In the genomic region with DNA sequence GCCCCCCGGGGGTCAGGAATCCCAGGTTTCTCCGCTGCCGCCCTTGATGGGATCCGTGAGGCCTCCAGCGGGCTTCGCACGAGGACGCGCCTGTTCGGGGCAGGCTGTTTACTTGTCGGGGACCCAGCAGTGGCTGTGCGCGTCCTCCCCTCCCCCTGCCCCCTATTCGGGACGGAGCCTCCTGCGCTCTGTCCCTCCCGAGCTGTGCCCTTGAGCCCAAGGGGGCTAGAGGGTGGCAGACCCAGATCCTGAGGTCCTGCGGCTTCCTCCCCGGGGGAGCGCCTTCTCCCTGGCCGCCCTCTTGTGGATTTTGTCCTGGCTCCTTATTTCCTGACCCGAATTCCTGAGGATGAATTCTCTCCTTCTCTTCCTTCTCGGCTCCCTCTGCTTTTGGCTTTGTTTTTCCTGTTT, we compare ENCODE assay signal across 8 cellular contexts. TPM values are rescaled to one million over a fixed set of nuclear protein-coding genes. Genes with fewer than 3 reads are reported as not detected.
DNase-seq lines count a peak whose midpoint lies in the region; ATAC-seq and TF ChIP-seq lines count a peak whose summit lies in the region.

No MANE protein-coding gene starts in this region.

- POLR2A ChIA-PET in GM10248 (lab: Yijun Ruan, JAX) = no interaction called here

- TF ChIP-seq CTCF in AG10803 (conservative IDR thresholded peaks at IDR 0.05; ENCODE audit: low read length) (peak; percentile 32), mammary epithelial cell (conservative IDR thresholded peaks at IDR 0.05 in 1 of 2, IDR thresholded peaks at IDR 0.05 in 1 of 2; ENCODE audit: extremely low read depth in 1 of 2, insufficient read depth in 1 of 2, low read depth in 1 of 2, low read length in 2 of 2) (peak in 1 of 2 donors; percentile 31), suprapubic skin (IDR thresholded peaks at IDR 0.05) (no peak), GM10248 (IDR thresholded peaks at IDR 0.05; ENCODE audit: control extremely low read depth, extremely low read depth, low read depth, missing control alignments) (no peak)

- peaks cover 26% of the 10 kb centered on the region for H3K27me3 ChIP-seq in HUES6 (ENCODE audit: control insufficient read depth, insufficient read depth, low read length)
- H3K27me3 ChIP-seq in mammary epithelial cell (ENCODE audit: insufficient read depth, low read length) = no peaks in the 10 kb centered on the region
- no peaks in the 10 kb centered on the region for H3K27me3 ChIP-seq in suprapubic skin

- intact Hi-C loops in mammary epithelial cell (cut with micrococcal nuclease) = loop anchor here (1.0 to 2.0 kb wide), 3 partner anchors 10 to 63 kb away; no protein-coding TSS in a partner anchor

- no peak for ATAC-seq in GM18873 (IDR thresholded peaks at IDR 0.05; ENCODE audit: low FRiP score, unreplicated experiment)

- CTCF ChIA-PET in mammary epithelial cell (lab: Charles Lee; ENCODE audit: low non-redundant PET) (no interaction called here), GM10248 (lab: Yijun Ruan, JAX) (interaction anchor here (0.7 kb wide), 1 partner anchor 74 kb away, joined by 3 read pairs; no protein-coding TSS in a partner anchor)

- H2AFZ ChIP-seq in mammary epithelial cell (ENCODE audit: low read depth, low read length) = peak overlapping the region; percentile 80

- H3K79me2 ChIP-seq in mammary epithelial cell (ENCODE audit: insufficient read depth, low read length) = peaks cover 4% of the 10 kb centered on the region

- peak overlapping the region; percentile 59 for H3K9ac ChIP-seq in HUES6 (ENCODE audit: low read length)
- peak overlapping the region; percentile 30 for H3K9ac ChIP-seq in mammary epithelial cell (ENCODE audit: insufficient read depth, low read length)

- WGBS in mammary epithelial cell (ENCODE audit: low coverage, missing lambda C conversion rate) = 8% methylated on average over 10 of the region's 23 CpGs
- WGBS in suprapubic skin = 7% methylated on average over 23 of the region's 23 CpGs

- dilution Hi-C loops in mammary epithelial cell (cut with HindIII; ENCODE audit: low sequenced_read_pairs) = no loop called here

- H3K36me3 ChIP-seq in HUES6 (ENCODE audit: control insufficient read depth, insufficient read depth, low read length) = no peaks in the 10 kb centered on the region
- no peaks in the 10 kb centered on the region for H3K36me3 ChIP-seq in mammary epithelial cell (ENCODE audit: insufficient read depth, low read length)
- peaks cover 3% of the 10 kb centered on the region for H3K36me3 ChIP-seq in suprapubic skin

- H3K4me1 ChIP-seq in HUES6 (ENCODE audit: control insufficient read depth, insufficient read depth, low read length) = peaks cover 32% of the 10 kb centered on the region
- H3K4me1 ChIP-seq in mammary epithelial cell (ENCODE audit: insufficient read depth, low read length) = peaks cover 39% of the 10 kb centered on the region
- H3K4me1 ChIP-seq in suprapubic skin = peaks cover 36% of the 10 kb centered on the region

- H4K20me1 ChIP-seq in mammary epithelial cell (ENCODE audit: insufficient read depth, low read length) = no peaks in the 10 kb centered on the region

- DNase-seq in AG10803 (ENCODE audit: low read depth) (no peak), mammary epithelial cell (no peak), left kidney (ENCODE audit: low read depth, low spot score) (peak; percentile 65), suprapubic skin (ENCODE audit: low spot score in 2 of 2) (no peak), GM10248 (ENCODE audit: extremely low spot score) (no peak)
- no peak for DNase-seq in effector CD8-positive, alpha-beta T cell (lab: John Stamatoyannopoulos, UW)

- in situ Hi-C loops in mammary epithelial cell (cut with MboI; ENCODE audit: low sequenced_read_pairs in 2 of 2) = no loop called here

- no TSS peak for BruUV-seq in mammary epithelial cell (replicated peaks; lab: Mats Ljungman, UMichigan)

- H3K9me3 ChIP-seq in HUES6 (ENCODE audit: control insufficient read depth, insufficient read depth, low read depth, low read length) (no peaks in the 10 kb centered on the region), mammary epithelial cell (replicated peaks; ENCODE audit: insufficient read depth, low read length) (no peaks in the 10 kb centered on the region), suprapubic skin (no peaks in the 10 kb centered on the region)

- no peak for TF ChIP-seq EP300 in suprapubic skin (IDR thresholded peaks at IDR 0.05)

- H3K27ac ChIP-seq in HUES6 (ENCODE audit: low read depth, low read length) (no peak overlapping the region), mammary epithelial cell (ENCODE audit: insufficient read depth, low read depth, low read length) (no peak overlapping the region), suprapubic skin (peak overlapping the region; percentile 7)

- peak overlapping the region; percentile 75 for H3K4me3 ChIP-seq in AG10803 (ENCODE audit: low read length)
- H3K4me3 ChIP-seq in HUES6 (ENCODE audit: low read depth, low read length) = peak overlapping the region; percentile 71
- H3K4me3 ChIP-seq in mammary epithelial cell (replicated peaks in 1 of 3; ENCODE audit: insufficient read depth in 1 of 3, low read depth in 2 of 3, low read length in 3 of 3) = peak overlapping the region; percentile 39 to 62 (median 53)
- peak overlapping the region; percentile 82 for H3K4me3 ChIP-seq in suprapubic skin

- no peak for TF ChIP-seq POLR2A in suprapubic skin (IDR thresholded peaks at IDR 0.05)

- peak overlapping the region; percentile 84 for H3K4me2 ChIP-seq in mammary epithelial cell (ENCODE audit: insufficient read depth, low read depth, low read length)

RNA-seq across cellular contexts. Expression of a gene that starts 38.4 kb away (rescaled TPM):
- total RNA-seq in mammary epithelial cell = 10 to 100 TPM in 1 of 2 donors, 1 to 10 TPM in 1; 6.3 to 19.1 TPM
- 7.4 TPM for polyA plus RNA-seq in mammary epithelial cell
- 12.1 TPM for polyA minus RNA-seq in mammary epithelial cell
- 1 to 10 TPM; 4.0 to 8.6 (median 6.4) TPM for total RNA-seq in suprapubic skin
